Comparison of ENCODE assay signal across 8 cellular contexts in the genomic region with DNA sequence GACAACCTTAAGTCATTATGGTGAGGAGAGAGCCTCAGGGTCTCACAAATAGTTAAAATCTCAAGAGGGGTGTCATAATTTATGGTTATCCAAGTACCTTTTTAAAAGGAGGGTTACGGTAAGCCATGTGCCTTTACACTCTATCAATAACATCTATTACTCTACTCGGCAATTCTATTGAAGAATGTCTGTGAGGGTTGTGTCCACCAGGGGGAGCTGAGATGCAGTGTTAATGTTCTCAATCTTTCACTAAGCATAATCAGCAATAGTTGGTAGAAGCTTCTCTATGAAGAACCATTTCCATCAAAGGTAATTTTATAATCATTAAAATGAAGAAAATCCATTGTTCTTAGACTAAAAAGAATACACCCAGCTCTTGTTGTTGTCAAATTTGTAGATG.
DNase-seq lines count a peak whose midpoint lies in the region; ATAC-seq and TF ChIP-seq lines count a peak whose summit lies in the region.

No MANE protein-coding gene starts in this region.

- POLR2A ChIA-PET in OCI-LY7 (lab: Charles Lee), result interaction anchor here (0.9 to 1.0 kb wide), 2 partner anchors 10 to 63 kb away, joined by 3 to 5 read pairs; no protein-coding TSS in a partner anchor

- H3K4me3 ChIP-seq in OCI-LY7 (ENCODE audit: low read depth, low read length, poor library complexity, severe bottlenecking) (no peak overlapping the region), right lobe of liver (no peak overlapping the region)

- TF ChIP-seq CTCF in CD14-positive monocyte (IDR thresholded peaks at IDR 0.05), result peak; percentile 71
- peak; percentile 89 for TF ChIP-seq CTCF in OCI-LY7 (conservative IDR thresholded peaks at IDR 0.05; ENCODE audit: low read length)
- TF ChIP-seq CTCF in right lobe of liver (IDR thresholded peaks at IDR 0.05), result peak; percentile 68 to 79 (median 76)

- H3K27me3 ChIP-seq in right lobe of liver, result no peaks in the 10 kb centered on the region

- DNase-seq in CD14-positive monocyte (ENCODE audit: low spot score), result no peak
- DNase-seq in OCI-LY7 (ENCODE audit: low spot score), result peak; percentile 42
- DNase-seq in amniotic epithelial cell (ENCODE audit: low read depth), result peak; percentile 38
- peak in 2 of 3 donors; percentile 27 to 63 for DNase-seq in right lobe of liver
- DNase-seq in NCI-H2171 (lab: John Stamatoyannopoulos, UW), result no peak
- DNase-seq in central memory CD4-positive, alpha-beta T cell, result no peak

- no peaks in the 10 kb centered on the region for H4K20me1 ChIP-seq in OCI-LY7 (ENCODE audit: insufficient read depth, low read length)

- H3K79me2 ChIP-seq in OCI-LY7 (ENCODE audit: insufficient read depth, low read depth, low read length), result no peaks in the 10 kb centered on the region

- H3K4me1 Mint-ChIP-seq in CD14-positive monocyte, result no peaks in the 10 kb centered on the region

- peak; percentile 88 for ATAC-seq in GM18907 (IDR thresholded peaks at IDR 0.05; ENCODE audit: unreplicated experiment)
- peak; percentile 89 for ATAC-seq in HG03103 (IDR thresholded peaks at IDR 0.05; ENCODE audit: low read depth, unreplicated experiment)
- ATAC-seq in right lobe of liver, result peak; percentile 88 to 91 (median 90)

- H3K9me3 ChIP-seq in OCI-LY7 (ENCODE audit: low read length) (no peaks in the 10 kb centered on the region), right lobe of liver (no peaks in the 10 kb centered on the region)

- TF ChIP-seq POLR2A in right lobe of liver (IDR thresholded peaks at IDR 0.05), result no peak

- peaks cover 0 to 2% (median 2%) of the 10 kb centered on the region in 3 donors for H3K27me3 Mint-ChIP-seq in CD14-positive monocyte (ENCODE audit: low read depth in 3 of 3)

- H3K9me2 ChIP-seq in OCI-LY7 (ENCODE audit: insufficient read depth, low read length), result no peaks in the 10 kb centered on the region

- no peak overlapping the region for H3K27ac Mint-ChIP-seq in CD14-positive monocyte

- no peaks in the 10 kb centered on the region for H3K36me3 Mint-ChIP-seq in CD14-positive monocyte

- H3K9me3 Mint-ChIP-seq in CD14-positive monocyte, result no peaks in the 10 kb centered on the region

- no peak overlapping the region for H3K4me3 Mint-ChIP-seq in CD14-positive monocyte

- CTCF ChIA-PET in OCI-LY7 (lab: Charles Lee; ENCODE audit: unreplicated experiment), result no interaction called here

- H3K4me2 ChIP-seq in OCI-LY7 (ENCODE audit: low read length), result no peak overlapping the region

- H3K36me3 ChIP-seq in OCI-LY7 (ENCODE audit: insufficient read depth, low read length) (no peaks in the 10 kb centered on the region), right lobe of liver (no peaks in the 10 kb centered on the region)

- H3K27ac ChIP-seq in OCI-LY7 (ENCODE audit: low read depth, low read length, poor library complexity, severe bottlenecking), result no peak overlapping the region
- H3K27ac ChIP-seq in right lobe of liver, result no peak overlapping the region

- intact Hi-C loops in CD14-positive monocyte (cut with micrococcal nuclease), result loop anchor here in 1 of 2 donors (5.0 kb wide), 1 partner anchor 239 kb away; no protein-coding TSS in a partner anchor
- intact Hi-C loops in OCI-LY7 (cut with micrococcal nuclease; ENCODE audit: unreplicated experiment), result loop anchor here (2.0 kb wide), 1 partner anchor 239 kb away; no protein-coding TSS in a partner anchor
- intact Hi-C loops in right lobe of liver (cut with DNase I), result loop anchor here in 1 of 2 donors (10.0 kb wide), 1 partner anchor 237 kb away; no protein-coding TSS in a partner anchor

- no peak overlapping the region for H2AFZ ChIP-seq in OCI-LY7 (ENCODE audit: low read length)

- no TSS peak for BruUV-seq in OCI-LY7 (replicated peaks; lab: Mats Ljungman, UMichigan)

- WGBS in right lobe of liver (ENCODE audit: insufficient coverage, low coverage, low lambda C conversion rate, missing lambda C conversion rate), result 17% methylated on average over 2 of the region's 2 CpGs

- H3K4me1 ChIP-seq in OCI-LY7 (ENCODE audit: insufficient read depth, low read length, poor library complexity, severe bottlenecking), result no peaks in the 10 kb centered on the region
- no peaks in the 10 kb centered on the region for H3K4me1 ChIP-seq in right lobe of liver

Comparison
In these comparisons a context has a peak if more than half of its experiments do, and no peak if none do; other contexts are left out.
1. DNase-seq: peak in OCI-LY7 (single experiment), amniotic epithelial cell (single experiment) and right lobe of liver (2 of 3); none in CD14-positive monocyte (single experiment), NCI-H2171 (single experiment) and central memory CD4-positive, alpha-beta T cell (single experiment).
2. Peak in every context shown above with its lines, with median percentiles within 50 percentile points of each other: CTCF ChIP-seq and ATAC-seq.